Comparison of ENCODE assay signal across 9 cellular contexts in the genomic region with DNA sequence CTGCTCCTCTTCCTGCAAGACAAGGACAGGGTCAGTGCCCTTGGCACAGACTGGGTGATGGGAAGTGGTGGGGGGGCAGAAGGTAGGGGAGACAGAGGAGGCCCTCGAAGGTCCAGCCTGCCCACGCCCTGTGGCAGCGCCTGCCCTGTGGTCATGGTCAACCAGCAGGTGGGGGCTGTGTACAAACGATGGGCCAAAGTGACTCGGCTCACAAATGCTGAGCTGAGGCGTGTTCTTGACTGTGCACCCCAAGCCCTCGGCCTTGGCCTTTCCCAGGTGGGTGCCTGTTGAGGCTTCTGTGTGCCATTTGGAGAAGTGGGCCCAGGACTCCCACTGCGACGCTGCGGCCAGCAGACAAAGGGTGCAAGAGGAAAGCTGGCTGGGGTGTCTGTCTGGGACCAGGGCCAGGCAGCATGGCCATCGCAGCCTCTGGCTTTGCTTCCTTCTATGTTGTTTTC. TPM values are rescaled to one million over a fixed set of nuclear protein-coding genes. Genes with fewer than 3 reads are reported as not detected.
DNase-seq lines count a peak whose midpoint lies in the region; ATAC-seq and TF ChIP-seq lines count a peak whose summit lies in the region.
"Had no signal": no experiment of that assay in that cellular context is flagged by ENCODE, and none has a peak within 500 bp of the region (broad histone marks: within the 10 kb centered on the region; RNA-seq: fewer than 3 reads in every experiment).

No MANE protein-coding gene starts in this region.

- no peaks in the 10 kb centered on the region for H3K79me2 ChIP-seq in mesendoderm (ENCODE audit: control insufficient read depth, insufficient read depth, low read length)

- H3K27ac ChIP-seq in mesendoderm (ENCODE audit: low read depth, low read length), result no peak overlapping the region
- H3K27ac ChIP-seq: 22Rv1 had no signal

- no peaks in the 10 kb centered on the region for H3K4me1 Mint-ChIP-seq in activated T-cell treated with anti-CD3 and anti-CD28 coated beads, Interleukin-2, amount 50 U/mL, for 4 hours (ENCODE audit: low read depth)
- peaks cover 30% of the 10 kb centered on the region for H3K4me1 Mint-ChIP-seq in mesothelial cell of epicardium

- H3K27ac Mint-ChIP-seq in mesothelial cell of epicardium, result peak overlapping the region; percentile 58

- no peaks in the 10 kb centered on the region for H3K27me3 ChIP-seq in mesendoderm (ENCODE audit: insufficient read depth, low read length, poor library complexity)

- no peak overlapping the region for H2BK15ac ChIP-seq in mesendoderm (replicated peaks; ENCODE audit: low read depth)

- H3K79me1 ChIP-seq in mesendoderm (ENCODE audit: low read length), result no peaks in the 10 kb centered on the region

- H3K36me3 Mint-ChIP-seq in activated T-cell treated with anti-CD3 and anti-CD28 coated beads, Interleukin-2, amount 50 U/mL, for 4 hours (ENCODE audit: insufficient read depth), result no peaks in the 10 kb centered on the region
- peaks cover 1% of the 10 kb centered on the region for H3K36me3 Mint-ChIP-seq in mesothelial cell of epicardium

- TF ChIP-seq CTCF in mesothelial cell of epicardium (IDR thresholded peaks at IDR 0.05; ENCODE audit: unreplicated experiment), result no peak

- no peak overlapping the region for H2BK5ac ChIP-seq in mesendoderm (ENCODE audit: low read length)

- no peaks in the 10 kb centered on the region for H3K27me3 Mint-ChIP-seq in activated T-cell treated with anti-CD3 and anti-CD28 coated beads, Interleukin-2, amount 50 U/mL, for 4 hours (ENCODE audit: low read depth)
- no peaks in the 10 kb centered on the region for H3K27me3 Mint-ChIP-seq in mesothelial cell of epicardium (ENCODE audit: low read depth)

- no peak overlapping the region for H4K5ac ChIP-seq in mesendoderm (ENCODE audit: low read length)

- no peak overlapping the region for H2BK120ac ChIP-seq in mesendoderm (ENCODE audit: low read depth, low read length)

- WGBS in mesendoderm (ENCODE audit: extremely low coverage, insufficient coverage, low lambda C conversion rate), result no CpG with 5 or more reads among the region's 11 CpGs

- no peak for DNase-seq in activated T-cell treated with anti-CD3 and anti-CD28 coated beads, Interleukin-2, amount 50 U/mL, for 4 hours
- DNase-seq in activated T-cell treated with anti-CD3 and anti-CD28 coated beads, Interleukin-2, amount 50 U/mL, for 48 hours, result no peak
- DNase-seq in mesothelial cell of epicardium (ENCODE audit: low spot score in 2 of 2, unreplicated experiment in 2 of 2) (no peak), mesendoderm (no peak)
- DNase-seq: effector memory CD4-positive, alpha-beta T cell; MM.1S had no signal

- no peak for ATAC-seq in activated T-cell treated with anti-CD3 and anti-CD28 coated beads, Interleukin-2, amount 50 U/mL, for 4 hours
- ATAC-seq in HG02938 (IDR thresholded peaks at IDR 0.05; ENCODE audit: unreplicated experiment) (no peak), HG02610 (IDR thresholded peaks at IDR 0.05; ENCODE audit: unreplicated experiment) (no peak)

- no peak overlapping the region for H3K23ac ChIP-seq in mesendoderm (ENCODE audit: low read length)

- no peaks in the 10 kb centered on the region for H3K4me1 ChIP-seq in mesendoderm (ENCODE audit: control insufficient read depth, low read depth, low read length)

- peak overlapping the region; percentile 24 for H3K4me3 Mint-ChIP-seq in activated T-cell treated with anti-CD3 and anti-CD28 coated beads, Interleukin-2, amount 50 U/mL, for 4 hours
- no peak overlapping the region for H3K4me3 Mint-ChIP-seq in mesothelial cell of epicardium

- no peak overlapping the region for H3K4me2 ChIP-seq in mesendoderm (ENCODE audit: low read length)

- no peak overlapping the region for H3K56ac ChIP-seq in mesendoderm (ENCODE audit: low read length)

- no peak overlapping the region for H3K4me3 ChIP-seq in mesendoderm (ENCODE audit: low read length)

- no peak overlapping the region for H2AK5ac ChIP-seq in mesendoderm (ENCODE audit: low read length)

- no peaks in the 10 kb centered on the region for H3K9me3 Mint-ChIP-seq in activated T-cell treated with anti-CD3 and anti-CD28 coated beads, Interleukin-2, amount 50 U/mL, for 4 hours
- H3K9me3 Mint-ChIP-seq in mesothelial cell of epicardium, result no peaks in the 10 kb centered on the region

- H3K4ac ChIP-seq in mesendoderm (ENCODE audit: low read depth, low read length), result no peak overlapping the region

- H3K18ac ChIP-seq in mesendoderm (ENCODE audit: low read length), result no peak overlapping the region

- no peaks in the 10 kb centered on the region for H3K36me3 ChIP-seq in mesendoderm (ENCODE audit: control insufficient read depth, insufficient read depth, low read length)

- H3K9ac ChIP-seq in mesendoderm (ENCODE audit: low read length), result no peak overlapping the region

- H4K8ac ChIP-seq in mesendoderm (ENCODE audit: low read depth, low read length), result no peak overlapping the region

RNA-seq across cellular contexts. Expression of gene MXRA7, which starts 22.6 kb away (rescaled TPM):
- total RNA-seq in activated T-cell treated with anti-CD3 and anti-CD28 coated beads, Interleukin-2, amount 50 U/mL, for 4 hours, result 1 to 10 TPM; 2.0 to 2.3 (median 2.0) TPM
- 53.6 to 57.9 TPM (median 56.5 TPM) in 3 replicates for total RNA-seq in mesothelial cell of epicardium
- 10.2 TPM for polyA plus RNA-seq in mesendoderm (2013, experiment 1 of 2)
- 10.9 TPM for polyA plus RNA-seq in mesendoderm (2013, experiment 2 of 2)

RNA-seq across cellular contexts. Expression of gene JMJD6, which starts 38.2 kb away (rescaled TPM):
- 10 to 100 TPM; 67.3 to 73.2 (median 68.7) TPM for total RNA-seq in activated T-cell treated with anti-CD3 and anti-CD28 coated beads, Interleukin-2, amount 50 U/mL, for 4 hours
- total RNA-seq in mesothelial cell of epicardium, result 15.2 to 17.4 TPM (median 15.7 TPM) in 3 replicates
- polyA plus RNA-seq in mesendoderm (2013, experiment 1 of 2), result 10.8 TPM
- 11.3 TPM for polyA plus RNA-seq in mesendoderm (2013, experiment 2 of 2)

RNA-seq across cellular contexts. Expression of gene METTL23, which starts 38.4 kb away (rescaled TPM):
- total RNA-seq in activated T-cell treated with anti-CD3 and anti-CD28 coated beads, Interleukin-2, amount 50 U/mL, for 4 hours, result 10 to 100 TPM; 31.4 to 34.4 (median 31.5) TPM
- total RNA-seq in mesothelial cell of epicardium, result 22.0 to 25.6 TPM (median 22.1 TPM) in 3 replicates
- 20.6 TPM for polyA plus RNA-seq in mesendoderm (2013, experiment 1 of 2)
- polyA plus RNA-seq in mesendoderm (2013, experiment 2 of 2), result 20.7 TPM

RNA-seq across cellular contexts. Expression of gene ST6GALNAC1, which starts 44.6 kb away (rescaled TPM):
- total RNA-seq in activated T-cell treated with anti-CD3 and anti-CD28 coated beads, Interleukin-2, amount 50 U/mL, for 4 hours, result 1 to 10 TPM in 1 of 3 donors, under 1 TPM in 2; 0.57 to 1.1 (median 0.63) TPM
- total RNA-seq in mesothelial cell of epicardium, result 1.3 to 1.5 TPM (median 1.4 TPM) in 3 replicates
- not detected for polyA plus RNA-seq in mesendoderm (2013, experiment 1 of 2)
- not detected for polyA plus RNA-seq in mesendoderm (2013, experiment 2 of 2)

RNA-seq across cellular contexts. Expression of gene SRSF2, which starts 48.9 kb away (rescaled TPM):
- total RNA-seq in activated T-cell treated with anti-CD3 and anti-CD28 coated beads, Interleukin-2, amount 50 U/mL, for 4 hours, result 100 to 1,000 TPM; 845 to 927 (median 920) TPM
- 229 to 239 TPM (median 231 TPM) in 3 replicates for total RNA-seq in mesothelial cell of epicardium
- polyA plus RNA-seq in mesendoderm (2013, experiment 1 of 2), result 501 TPM
- polyA plus RNA-seq in mesendoderm (2013, experiment 2 of 2), result 494 TPM

Comparison
In these comparisons a context has a peak if more than half of its experiments do, and no peak if none do; other contexts are left out.
1. RNA of gene MXRA7, which starts 22.6 kb away (total RNA-seq): 53.6 to 57.9 TPM in mesothelial cell of epicardium; 2.0 to 2.3 TPM in activated T-cell treated with anti-CD3 and anti-CD28 coated beads, Interleukin-2, amount 50 U/mL, for 4 hours; every median in the first group is over 10 times any median in the second.